Comparison of ENCODE assay signal across 8 cellular contexts in the genomic region with DNA sequence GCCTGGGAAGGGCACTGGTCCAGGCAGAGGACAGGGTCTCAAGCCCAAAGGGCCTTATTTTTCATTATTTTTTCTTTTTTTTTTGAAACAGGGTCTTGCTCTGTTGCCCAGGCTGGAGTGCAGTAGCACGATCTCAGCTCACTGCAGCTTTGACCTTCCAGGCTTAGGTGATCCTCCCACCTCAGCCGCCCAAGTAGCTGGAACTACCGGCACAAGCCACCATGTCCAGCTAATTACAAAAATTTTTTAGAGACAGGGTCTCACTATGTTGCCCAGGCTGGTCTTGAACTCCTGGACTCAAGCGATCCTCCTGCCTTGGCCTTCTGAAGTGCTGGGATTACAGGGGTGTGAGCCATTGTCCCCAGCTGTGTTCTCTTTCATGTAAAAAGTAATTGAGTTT. TPM values are rescaled to one million over a fixed set of nuclear protein-coding genes. Genes with fewer than 3 reads are reported as not detected.
A peak's percentile ranks its signal among the peaks of the same experiment; 100 is the strongest.
DNase-seq lines count a peak whose midpoint lies in the region; ATAC-seq, FAIRE-seq and TF ChIP-seq lines count a peak whose summit lies in the region.
"Not testable (repeated sequence)": the region's sequence is repeated elsewhere in the genome, so short reads cannot be mapped to it uniquely, and the experiment has no call there.

No MANE protein-coding gene starts in this region.

- H3K4me3 Mint-ChIP-seq in GM23338, WTC11, neural progenitor cell: not testable (repeated sequence)

- in situ Hi-C loops in K562 (cut with MboI) = not testable (repeated sequence)

- CTCF ChIA-PET in WTC11 (lab: Charles Lee) = interaction anchor here (1.5 kb wide), 1 partner anchor 43 kb away, joined by 5 read pairs; no protein-coding TSS in a partner anchor
- CTCF ChIA-PET in K562 (lab: Yijun Ruan, JAX; ENCODE audit: low intra/inter-chr PET ratio) = not testable (repeated sequence)

- H3K9me3 ChIP-seq in BLaER1; HUES48 (ENCODE audit: control insufficient read depth, insufficient read depth, low read length); Karpas-422 (ENCODE audit: low read length); K562 (replicated peaks; ENCODE audit: control insufficient read depth, insufficient read depth, low read depth, low read length); neural progenitor cell (ENCODE audit: low read depth): not testable (repeated sequence)

- H3K27me3 Mint-ChIP-seq in GM23338 (ENCODE audit: insufficient read depth, low read depth, poor library complexity); WTC11 (ENCODE audit: low read depth); neural progenitor cell (ENCODE audit: insufficient read depth, low read depth): not testable (repeated sequence)

- not testable (repeated sequence) for H3K9me3 Mint-ChIP-seq in GM23338, WTC11, neural progenitor cell

- intact Hi-C loops in K562 (cut with micrococcal nuclease); cardiac septum (cut with DNase I): not testable (repeated sequence)

- H3K4me2 ChIP-seq in BLaER1 = peak overlapping the region; percentile 68
- H3K4me2 ChIP-seq in GM23338 = 0 out of 2 replicates have a peak overlapping the region, but pooled peaks have one; percentile 39
- not testable (repeated sequence) for H3K4me2 ChIP-seq in Karpas-422 (ENCODE audit: low read depth, low read length, poor library complexity, severe bottlenecking); K562 (ENCODE audit: insufficient read depth, low read length); neural progenitor cell

- TF ChIP-seq EP300 in K562 (IDR thresholded peaks at IDR 0.05; ENCODE audit: low read length) = not testable (repeated sequence)

- not testable (repeated sequence) for FAIRE-seq in K562 (lab: Jason Lieb, UNC)

- not testable (repeated sequence) for H3K27me3 ChIP-seq in BLaER1; GM23338 (ENCODE audit: insufficient read depth); HUES48 (ENCODE audit: control insufficient read depth, insufficient read depth, low read length); Karpas-422 (ENCODE audit: low read length); K562 (ENCODE audit: control insufficient read depth in 2 of 2, insufficient read depth in 2 of 2, low read length in 2 of 2); neural progenitor cell

- H3K4me3 ChIP-seq in BLaER1; GM23338; HUES48 (ENCODE audit: low read depth, low read length); Karpas-422 (ENCODE audit: low read length); K562; neural progenitor cell: not testable (repeated sequence)

- H3K4me1 ChIP-seq in BLaER1 (peaks cover 34% of the 10 kb centered on the region), GM23338 (ENCODE audit: insufficient read depth) (peaks cover 18% of the 10 kb centered on the region), HUES48 (ENCODE audit: control insufficient read depth, insufficient read depth, low read length) (peaks cover 15% of the 10 kb centered on the region), Karpas-422 (ENCODE audit: low read length) (peaks cover 53% of the 10 kb centered on the region), neural progenitor cell (peaks cover 14% of the 10 kb centered on the region)
- not testable (repeated sequence) for H3K4me1 ChIP-seq in K562 (replicated peaks in 1 of 2; ENCODE audit: control insufficient read depth in 2 of 2, insufficient read depth in 2 of 2, low read length in 2 of 2)

- WGBS in K562 (ENCODE audit: insufficient coverage, low coverage, missing lambda C conversion rate) = 89% methylated on average over 4 of the region's 4 CpGs

- H2AFZ ChIP-seq in GM23338; Karpas-422 (ENCODE audit: low read length); K562 (ENCODE audit: low read depth, low read length); neural progenitor cell (replicated peaks): not testable (repeated sequence)

- H3K27ac ChIP-seq in BLaER1; K562 (ENCODE audit: extremely low read depth, low read depth, low read length): not testable (repeated sequence)
- H3K27ac ChIP-seq in GM23338 (ENCODE audit: low read depth) (peak overlapping the region; percentile 51), HUES48 (ENCODE audit: low read depth, low read length) (peak overlapping the region; percentile 53), Karpas-422 (ENCODE audit: low read length) (peak overlapping the region; percentile 94; the same call in 1 of the 2 replicates), neural progenitor cell (peak overlapping the region; percentile 72)

- not testable (repeated sequence) for H3K36me3 Mint-ChIP-seq in GM23338 (ENCODE audit: low read depth); WTC11
- H3K36me3 Mint-ChIP-seq in neural progenitor cell = peaks cover 10% of the 10 kb centered on the region

- not testable (repeated sequence) for H3K27ac Mint-ChIP-seq in GM23338, WTC11, neural progenitor cell

- not testable (repeated sequence) for ATAC-seq in GM23338, WTC11, K562

- H4K20me1 ChIP-seq in BLaER1 (peaks cover 87% of the 10 kb centered on the region), GM23338 (replicated peaks; ENCODE audit: insufficient read depth) (peaks cover 18% of the 10 kb centered on the region), neural progenitor cell (ENCODE audit: low read depth) (peaks cover 35% of the 10 kb centered on the region)
- H4K20me1 ChIP-seq in Karpas-422 (ENCODE audit: insufficient read depth, low read depth, low read length); K562 (replicated peaks; ENCODE audit: control insufficient read depth, insufficient read depth, low read length): not testable (repeated sequence)

- not testable (repeated sequence) for H3K9me1 ChIP-seq in K562 (ENCODE audit: control insufficient read depth, insufficient read depth, low read length)

- not testable (repeated sequence) for TF ChIP-seq POLR2A in K562 (conservative IDR thresholded peaks at IDR 0.05)

- DNase-seq in GM23338 (ENCODE audit: low spot score); Karpas-422; WTC11 (ENCODE audit: low spot score); K562 (ENCODE audit: extremely low read depth in 1 of 4, low spot score in 3 of 4); neural progenitor cell (ENCODE audit: low spot score): not testable (repeated sequence)
- peak; percentile 7 for DNase-seq in cardiac septum (ENCODE audit: low spot score)

- POLR2A ChIA-PET in WTC11 (lab: Charles Lee) = not testable (repeated sequence)
- POLR2A ChIA-PET in K562 (lab: Yijun Ruan, JAX) = interaction anchor here (0.8 kb wide), 2 partner anchors 18 to 34 kb away, joined by 4 read pairs; no protein-coding TSS in a partner anchor

- H3F3A ChIP-seq in GM23338 (replicated peaks; ENCODE audit: low read depth) = not testable (repeated sequence)
- peaks cover 20% of the 10 kb centered on the region for H3F3A ChIP-seq in neural progenitor cell (ENCODE audit: low read depth)

- TF ChIP-seq RAD21 in K562 (CRISPR knock-in tag; conservative IDR thresholded peaks at IDR 0.05 in 1 of 2, IDR thresholded peaks at IDR 0.05 in 1 of 2) = not testable (repeated sequence)

- H3K36me3 ChIP-seq in BLaER1 (peaks cover 55% of the 10 kb centered on the region), HUES48 (ENCODE audit: control insufficient read depth, insufficient read depth, low read length) (peaks cover 24% of the 10 kb centered on the region; the same call in 1 of the 2 replicates), Karpas-422 (ENCODE audit: insufficient read depth, low read length) (peaks cover 21% of the 10 kb centered on the region; the same call in 1 of the 2 replicates), K562 (ENCODE audit: control insufficient read depth, insufficient read depth, low read length) (peaks cover 23% of the 10 kb centered on the region; the same call in 2 of the 3 replicates)
- H3K36me3 ChIP-seq in GM23338 (ENCODE audit: insufficient read depth); neural progenitor cell: not testable (repeated sequence)

- H3K9me2 ChIP-seq in GM23338 (ENCODE audit: insufficient read depth); Karpas-422 (replicated peaks; ENCODE audit: insufficient read depth, low read length): not testable (repeated sequence)

- not testable (repeated sequence) for TF ChIP-seq CTCF in GM23338 (conservative IDR thresholded peaks at IDR 0.05; ENCODE audit: low read depth in 2 of 2); WTC11 (IDR thresholded peaks at IDR 0.05); K562 (IDR thresholded peaks at IDR 0.05 in 2 of 3, conservative IDR thresholded peaks at IDR 0.05 in 1 of 3; ENCODE audit: insufficient read depth in 2 of 3, low read depth in 1 of 3, low read length in 3 of 3); neural progenitor cell (IDR thresholded peaks at IDR 0.05)

- BruUV-seq in K562 (replicated peaks; lab: Mats Ljungman, UMichigan) = not testable (repeated sequence)

- peaks cover 17% of the 10 kb centered on the region for H3K4me1 Mint-ChIP-seq in GM23338
- H3K4me1 Mint-ChIP-seq in WTC11 = peaks cover 21% of the 10 kb centered on the region
- H3K4me1 Mint-ChIP-seq in neural progenitor cell = not testable (repeated sequence)

- H3K9ac ChIP-seq in BLaER1; HUES48 (ENCODE audit: low read depth, low read length); Karpas-422 (ENCODE audit: low read length); K562 (ENCODE audit: insufficient read depth in 1 of 2, low read depth in 2 of 2, low read length in 2 of 2); neural progenitor cell: not testable (repeated sequence)

- H3K79me2 ChIP-seq in GM23338 (replicated peaks; ENCODE audit: insufficient read depth) (peaks cover 15% of the 10 kb centered on the region), Karpas-422 (ENCODE audit: low read length) (peaks cover 99% of the 10 kb centered on the region), neural progenitor cell (ENCODE audit: low read depth) (peaks cover 18% of the 10 kb centered on the region)
- H3K79me2 ChIP-seq in K562 (ENCODE audit: control insufficient read depth, insufficient read depth, low read length) = not testable (repeated sequence)

RNA-seq across cellular contexts. Expression of gene ZDHHC3, which starts 26.2 kb away (rescaled TPM):
- 71.7 and 84.2 TPM in 2 replicates for total RNA-seq in GM23338 (2014; rRNA removed; shearing (Covaris generic))
- 27.5 and 28.9 TPM in 2 replicates for polyA plus RNA-seq in GM23338 (2016; fragmentation: Nextera tagmentation; extraction: Ambion mirVana)
- 70.9 and 93.4 TPM in 2 replicates for total RNA-seq in Karpas-422 (2014; rRNA removed; shearing (Covaris generic); ENCODE audit: low replicate concordance)
- 57.7 to 59.1 TPM (median 58.0 TPM) in 3 replicates for total RNA-seq in WTC11 (2021)
- 109 and 142 TPM in 2 replicates for total RNA-seq in K562 (2011; cell fraction: chromatin; rRNA removed; ENCODE audit: low replicate concordance)
- total RNA-seq in K562 (2011; cell fraction: nucleolus; rRNA removed) = 125 and 127 TPM in 2 replicates
- 125 and 135 TPM in 2 replicates for total RNA-seq in K562 (2011; cell fraction: nucleoplasm; rRNA removed)
- total RNA-seq in K562 (2014; rRNA removed) = 77.1 and 78.6 TPM in 2 replicates
- 60.2 and 61.9 TPM in 2 replicates for total RNA-seq in K562 (2014; rRNA removed; fragmentation: Illumina TruSeq; extraction: Trizol)
- total RNA-seq in K562 (2015; rRNA removed; fragmentation: Illumina TruSeq; extraction: Trizol) = 62.0 and 67.2 TPM in 2 replicates
- total RNA-seq in K562 (2021) = 78.4 and 81.8 TPM in 2 replicates
- 120 and 137 TPM in 2 replicates for polyA plus RNA-seq in K562 (2011; rRNA removed)
- polyA plus RNA-seq in K562 (2011; cell fraction: cytosol; rRNA removed) = 128 and 154 TPM in 2 replicates
- polyA plus RNA-seq in K562 (2011; cell fraction: nucleus; rRNA removed) = 109 and 127 TPM in 2 replicates
- 64.4 and 69.1 TPM in 2 replicates for polyA plus RNA-seq in K562 (2012)
- 98.3 and 100 TPM in 2 replicates for polyA plus RNA-seq in K562 (2014; fragmentation: Illumina TruSeq; extraction: Trizol)
- 10 to 100 TPM; 10.3 to 11.5 TPM for polyA plus RNA-seq in K562 (2014; fragmentation: Nextera tagmentation; extraction: Ambion mirVana)
- 50.4 and 57.0 TPM in 2 replicates for polyA plus RNA-seq in K562 (2014; rRNA removed)
- polyA minus RNA-seq in K562 (2011; rRNA and poly(A)+ RNA removed) = 182 and 274 TPM in 2 replicates
- 53.8 and 89.1 TPM in 2 replicates for polyA minus RNA-seq in K562 (2011; cell fraction: cytosol; rRNA and poly(A)+ RNA removed)
- polyA minus RNA-seq in K562 (2011; cell fraction: nucleus; rRNA and poly(A)+ RNA removed) = 47.1 and 72.9 TPM in 2 replicates
- total RNA-seq in cardiac septum = 43.8 TPM
- total RNA-seq in neural progenitor cell (ENCODE audit: low replicate concordance) = 41.2 and 65.8 TPM in 2 replicates

RNA-seq across cellular contexts. Expression of gene EXOSC7, which starts 26.3 kb away (rescaled TPM):
- total RNA-seq in GM23338 (2014; rRNA removed; shearing (Covaris generic)) = 84.8 and 99.4 TPM in 2 replicates
- polyA plus RNA-seq in GM23338 (2016; fragmentation: Nextera tagmentation; extraction: Ambion mirVana) (114 and 120 TPM in 2 replicates), K562 (2011; rRNA removed) (132 and 154 TPM in 2 replicates), K562 (2014; fragmentation: Illumina TruSeq; extraction: Trizol) (88.5 and 99.2 TPM in 2 replicates), K562 (2014; fragmentation: Nextera tagmentation; extraction: Ambion mirVana) (100 to 1,000 TPM; 236 to 237 TPM), K562 (2014; rRNA removed) (110 and 134 TPM in 2 replicates)
- 67.1 and 78.6 TPM in 2 replicates for total RNA-seq in Karpas-422 (2014; rRNA removed; shearing (Covaris generic); ENCODE audit: low replicate concordance)
- total RNA-seq in WTC11 (2021) (85.7 to 96.4 TPM (median 93.0 TPM) in 3 replicates), K562 (2014; rRNA removed) (112 and 119 TPM in 2 replicates), K562 (2014; rRNA removed; fragmentation: Illumina TruSeq; extraction: Trizol) (119 TPM in 2 replicates), K562 (2015; rRNA removed; fragmentation: Illumina TruSeq; extraction: Trizol) (105 and 107 TPM in 2 replicates), K562 (2021) (87.4 and 98.3 TPM in 2 replicates), cardiac septum (29.6 TPM), neural progenitor cell (ENCODE audit: low replicate concordance) (86.6 and 88.7 TPM in 2 replicates)
- total RNA-seq in K562 (2011; cell fraction: chromatin; rRNA removed; ENCODE audit: low replicate concordance) = 124 and 137 TPM in 2 replicates
- total RNA-seq in K562 (2011; cell fraction: nucleolus; rRNA removed) = 87.0 and 90.4 TPM in 2 replicates
- total RNA-seq in K562 (2011; cell fraction: nucleoplasm; rRNA removed) = 129 and 185 TPM in 2 replicates
- polyA plus RNA-seq in K562 (2011; cell fraction: cytosol; rRNA removed) = 67.9 and 117 TPM in 2 replicates
- polyA plus RNA-seq in K562 (2011; cell fraction: nucleus; rRNA removed) = 104 and 118 TPM in 2 replicates
- polyA plus RNA-seq in K562 (2012) = 61.4 and 143 TPM in 2 replicates
- polyA minus RNA-seq in K562 (2011; rRNA and poly(A)+ RNA removed) = 130 and 154 TPM in 2 replicates
- polyA minus RNA-seq in K562 (2011; cell fraction: cytosol; rRNA and poly(A)+ RNA removed) = 25.9 and 38.0 TPM in 2 replicates
- polyA minus RNA-seq in K562 (2011; cell fraction: nucleus; rRNA and poly(A)+ RNA removed) = 37.3 and 60.9 TPM in 2 replicates
